In the genomic region with DNA sequence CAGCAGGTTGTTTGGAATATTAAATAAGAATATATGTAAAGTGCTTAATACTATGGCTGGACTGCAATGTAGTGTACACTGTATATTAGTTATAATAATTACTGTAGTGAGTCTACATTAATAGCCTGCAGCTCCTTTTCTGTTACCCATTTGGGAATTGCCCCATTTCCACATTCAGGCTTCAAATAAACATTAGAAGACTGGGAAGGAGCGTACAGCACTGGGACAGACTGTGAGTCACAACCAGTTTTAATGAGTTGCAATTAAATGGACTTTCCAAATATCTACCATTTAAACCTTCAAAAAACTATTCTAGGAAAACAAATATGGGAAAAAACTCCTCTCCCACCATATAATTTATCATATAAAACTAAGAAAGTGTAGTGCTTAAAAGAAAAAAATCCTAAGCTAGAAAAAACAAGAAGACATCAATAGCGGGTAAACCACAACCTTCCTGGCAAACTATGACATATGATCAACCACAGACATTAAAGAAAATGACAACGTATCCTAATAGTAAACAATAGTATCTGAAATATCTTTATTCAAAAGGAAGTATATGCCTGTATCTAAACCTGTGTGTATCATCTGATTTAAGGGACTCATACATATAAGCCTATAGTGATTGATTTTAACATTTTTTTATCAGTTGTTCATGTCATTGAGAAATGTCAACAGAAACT, we compare ENCODE assay signal across 14 cellular contexts.
DNase-seq lines count a peak whose midpoint lies in the region; ATAC-seq, FAIRE-seq and TF ChIP-seq lines count a peak whose summit lies in the region.
"Had no signal": no experiment of that assay in that cellular context is flagged by ENCODE, and none has a peak within 500 bp of the region (broad histone marks: within the 10 kb centered on the region; RNA-seq: fewer than 3 reads in every experiment).

No MANE protein-coding gene starts in this region.

- H4K20me1 ChIP-seq in HepG2 (ENCODE audit: insufficient read depth, low read length) (no peaks in the 10 kb centered on the region), PC-3 (ENCODE audit: low read length) (no peaks in the 10 kb centered on the region; the same call in 1 of the 2 replicates)

- 95% methylated on average over 3 of the region's 3 CpGs for WGBS in HepG2 (ENCODE audit: low lambda C conversion rate)
- WGBS in right lobe of liver (ENCODE audit: insufficient coverage, low coverage, low lambda C conversion rate, missing lambda C conversion rate) = 77% methylated on average over 3 of the region's 3 CpGs

- no peaks in the 10 kb centered on the region for H3K27me3 Mint-ChIP-seq in effector memory CD8-positive, alpha-beta T cell

- no peaks in the 10 kb centered on the region for H3K79me2 ChIP-seq in HepG2 (ENCODE audit: insufficient read depth, low read length)
- peaks cover 10% of the 10 kb centered on the region; the same call in 1 of the 2 replicates for H3K79me2 ChIP-seq in PC-3 (ENCODE audit: low read length)

- H2AFZ ChIP-seq in HepG2 (ENCODE audit: low read length) (no peak overlapping the region), PC-3 (ENCODE audit: low read length) (no peak overlapping the region)

- H3K27ac ChIP-seq in HepG2 (ENCODE audit: extremely low read length, insufficient read depth, low read length) (no peak overlapping the region), right lobe of liver (no peak overlapping the region), PC-3 (ENCODE audit: low read length) (peak overlapping the region; percentile 17)
- H3K27ac ChIP-seq: epithelial cell of prostate, KMS-11 had no signal

- no peak for ATAC-seq in HepG2
- ATAC-seq in right lobe of liver = no peak
- peak; percentile 85 for ATAC-seq in PC-3
- peak; percentile 89 for ATAC-seq in effector memory CD8-positive, alpha-beta T cell (replicated peaks)
- no peak for ATAC-seq in HG03045 (IDR thresholded peaks at IDR 0.05; ENCODE audit: unreplicated experiment)

- H3K9ac ChIP-seq in HepG2 (ENCODE audit: insufficient read depth, low read depth, low read length) (no peak overlapping the region), PC-3 (ENCODE audit: low read length) (no peak overlapping the region)
- H3K9ac ChIP-seq: KMS-11 had no signal

- H3K9me3 ChIP-seq in HepG2 (ENCODE audit: low read length) (no peaks in the 10 kb centered on the region), right lobe of liver (no peaks in the 10 kb centered on the region), PC-3 (ENCODE audit: low read length) (no peaks in the 10 kb centered on the region)

- no peaks in the 10 kb centered on the region for H3F3A ChIP-seq in PC-3 (ENCODE audit: low read length, unreplicated experiment)

- TF ChIP-seq CTCF in HepG2 (CRISPR knock-in tag; IDR thresholded peaks at IDR 0.05) (no peak), right lobe of liver (IDR thresholded peaks at IDR 0.05) (no peak), PC-3 (conservative IDR thresholded peaks at IDR 0.05; ENCODE audit: low read depth, low read length) (no peak)

- no peaks in the 10 kb centered on the region for H3K9me3 Mint-ChIP-seq in effector memory CD8-positive, alpha-beta T cell

- no peak for FAIRE-seq in HepG2 (lab: Jason Lieb, UNC)

- H3K36me3 ChIP-seq in HepG2 (replicated peaks in 1 of 2; ENCODE audit: control insufficient read depth in 1 of 2, insufficient read depth in 2 of 2, low read length in 2 of 2) = peaks cover 26 to 78% of the 10 kb centered on the region in 2 experiments
- peaks cover 0 to 23% (median 1%) of the 10 kb centered on the region in 4 donors for H3K36me3 ChIP-seq in right lobe of liver
- peaks cover 15% of the 10 kb centered on the region; the same call in 1 of the 2 replicates for H3K36me3 ChIP-seq in PC-3 (ENCODE audit: low read depth, low read length)

- BruUV-seq in HepG2 (replicated peaks; lab: Mats Ljungman, UMichigan) = TSS peak; percentile 4
- no TSS peak for BruUV-seq in PC-3 (replicated peaks; lab: Mats Ljungman, UMichigan)

- peak overlapping the region; percentile 41 to 94 for H3K27ac Mint-ChIP-seq in effector memory CD8-positive, alpha-beta T cell

- no peak for DNase-seq in HepG2 (ENCODE audit: low spot score)
- no peak for DNase-seq in right lobe of liver
- peak; percentile 32 for DNase-seq in PC-3
- DNase-seq in effector memory CD8-positive, alpha-beta T cell = no peak
- DNase-seq in stromal cell of bone marrow (ENCODE audit: low read depth) = peak; percentile 62
- DNase-seq in 8988T = no peak
- DNase-seq in NOMO-1 (lab: John Stamatoyannopoulos, UW; ENCODE audit: unreplicated experiment in 2 of 2) = no peak
- DNase-seq: COR-L47; mesendoderm; posterior cingulate gyrus; stimulated activated CD4-positive, alpha-beta T cell treated with anti-CD3 and anti-CD28 coated beads, Interleukin-2, amount 100 ng/mL, for 24 hours had no signal

- CTCF ChIA-PET in HepG2 (lab: Yijun Ruan, JAX; ENCODE audit: low intra/inter-chr PET ratio, low total read pairs) = no interaction called here
- CTCF ChIA-PET in PC-3 (lab: Charles Lee) = interaction anchor here (0.6 kb wide), 2 partner anchors 27 to 34 kb away, joined by 3 read pairs; no protein-coding TSS in a partner anchor

- POLR2A ChIA-PET in HepG2 (lab: Yijun Ruan, JAX) (no interaction called here), PC-3 (lab: Charles Lee; ENCODE audit: unreplicated experiment) (interaction anchor here (0.6 to 0.7 kb wide), 2 partner anchors 8 to 905 kb away, joined by 3 read pairs; no protein-coding TSS in a partner anchor)

- H3K4me2 ChIP-seq in HepG2 (ENCODE audit: low read depth, low read length) (no peak overlapping the region), PC-3 (ENCODE audit: low read length) (no peak overlapping the region)
- H3K4me2 ChIP-seq: KMS-11 had no signal

- in situ Hi-C loops in HepG2 (cut with HindIII; ENCODE audit: extremely low pct_ligation_motif_present, low pct_unique_long_range_greater_than_20kb) = no loop called here

- no peak for TF ChIP-seq RAD21 in HepG2 (CRISPR knock-in tag; IDR thresholded peaks at IDR 0.05)

- peaks cover 31% of the 10 kb centered on the region for H3K36me3 Mint-ChIP-seq in effector memory CD8-positive, alpha-beta T cell (ENCODE audit: insufficient read depth)

- peaks cover 21 to 57% of the 10 kb centered on the region in 2 donors for H3K4me1 Mint-ChIP-seq in effector memory CD8-positive, alpha-beta T cell (ENCODE audit: low read depth in 2 of 2)

- no peaks in the 10 kb centered on the region for H3K4me1 ChIP-seq in HepG2 (ENCODE audit: insufficient read depth, low read length)
- no peaks in the 10 kb centered on the region for H3K4me1 ChIP-seq in right lobe of liver
- H3K4me1 ChIP-seq in PC-3 (ENCODE audit: insufficient read depth, low read length) = peaks cover 18% of the 10 kb centered on the region

- H3K9me2 ChIP-seq in PC-3 (replicated peaks; ENCODE audit: low read length) = no peaks in the 10 kb centered on the region

- TF ChIP-seq EP300 in HepG2 (IDR thresholded peaks at IDR 0.05; ENCODE audit: low read depth in 2 of 2, low read length in 2 of 2) (no peak), HepG2 (CRISPR knock-in tag; IDR thresholded peaks at IDR 0.05; ENCODE audit: borderline replicate concordance) (no peak)

- intact Hi-C loops in HepG2 (cut with micrococcal nuclease; ENCODE audit: unreplicated experiment) (no loop called here), right lobe of liver (cut with DNase I) (no loop called here), PC-3 (cut with micrococcal nuclease) (no loop called here)

- peak overlapping the region in 1 of 2 donors; percentile 50 for H3K4me3 Mint-ChIP-seq in effector memory CD8-positive, alpha-beta T cell

- TF ChIP-seq POLR2A in HepG2 (IDR thresholded peaks at IDR 0.05; ENCODE audit: insufficient read depth in 1 of 2, low read depth in 2 of 2, low read length in 2 of 2) (no peak), right lobe of liver (IDR thresholded peaks at IDR 0.05) (no peak)

- no peak overlapping the region for H3K4me3 ChIP-seq in HepG2 (replicated peaks in 1 of 3; ENCODE audit: insufficient read depth in 1 of 3, low read depth in 2 of 3, low read length in 3 of 3)
- H3K4me3 ChIP-seq in right lobe of liver = no peak overlapping the region
- H3K4me3 ChIP-seq in PC-3 (ENCODE audit: low read length) = no peak overlapping the region

- no peaks in the 10 kb centered on the region for H3K27me3 ChIP-seq in HepG2 (ENCODE audit: control insufficient read depth in 1 of 2, insufficient read depth in 2 of 2, low read length in 2 of 2)
- H3K27me3 ChIP-seq in right lobe of liver = no peaks in the 10 kb centered on the region
- H3K27me3 ChIP-seq in PC-3 (ENCODE audit: low read length) = no peaks in the 10 kb centered on the region

TF ChIP-seq in HepG2, 621 proteins besides CTCF, POLR2A, EP300 and RAD21:
- no peak for TF ChIP-seq NBN (conservative IDR thresholded peaks at IDR 0.05)
- no peak for TF ChIP-seq ZFP62 (CRISPR knock-in tag; IDR thresholded peaks at IDR 0.05)
- TF ChIP-seq ZNF550 (CRISPR knock-in tag; IDR thresholded peaks at IDR 0.05; ENCODE audit: borderline replicate concordance) = no peak
- TF ChIP-seq KDM2A (CRISPR knock-in tag; IDR thresholded peaks at IDR 0.05; ENCODE audit: borderline replicate concordance, low read depth) = no peak
- TF ChIP-seq DNMT3B (CRISPR knock-in tag; conservative IDR thresholded peaks at IDR 0.05) = no peak
- no peak for TF ChIP-seq IKZF4 (CRISPR knock-in tag; IDR thresholded peaks at IDR 0.05; ENCODE audit: borderline replicate concordance, low read depth, not compliant biosample characterization)
- TF ChIP-seq ZNF264 (CRISPR knock-in tag; IDR thresholded peaks at IDR 0.05) = no peak
- no peak for TF ChIP-seq ZNF644 (CRISPR knock-in tag; IDR thresholded peaks at IDR 0.05; ENCODE audit: low read depth)
TF ChIP-seq in HepG2: peak in this region for 0.

Comparison
In these comparisons a context has a peak if more than half of its experiments do, and no peak if none do; other contexts are left out.
1. ATAC-seq: peak in PC-3 (single experiment) and effector memory CD8-positive, alpha-beta T cell (single experiment); none in HepG2 (single experiment), right lobe of liver (0 of 4) and HG03045 (single experiment).
2. DNase-seq: peak in PC-3 (single experiment) and stromal cell of bone marrow (single experiment); none in HepG2 (single experiment), right lobe of liver (0 of 3), effector memory CD8-positive, alpha-beta T cell (0 of 3), 8988T (single experiment) and NOMO-1 (0 of 2).